In the genomic region with DNA sequence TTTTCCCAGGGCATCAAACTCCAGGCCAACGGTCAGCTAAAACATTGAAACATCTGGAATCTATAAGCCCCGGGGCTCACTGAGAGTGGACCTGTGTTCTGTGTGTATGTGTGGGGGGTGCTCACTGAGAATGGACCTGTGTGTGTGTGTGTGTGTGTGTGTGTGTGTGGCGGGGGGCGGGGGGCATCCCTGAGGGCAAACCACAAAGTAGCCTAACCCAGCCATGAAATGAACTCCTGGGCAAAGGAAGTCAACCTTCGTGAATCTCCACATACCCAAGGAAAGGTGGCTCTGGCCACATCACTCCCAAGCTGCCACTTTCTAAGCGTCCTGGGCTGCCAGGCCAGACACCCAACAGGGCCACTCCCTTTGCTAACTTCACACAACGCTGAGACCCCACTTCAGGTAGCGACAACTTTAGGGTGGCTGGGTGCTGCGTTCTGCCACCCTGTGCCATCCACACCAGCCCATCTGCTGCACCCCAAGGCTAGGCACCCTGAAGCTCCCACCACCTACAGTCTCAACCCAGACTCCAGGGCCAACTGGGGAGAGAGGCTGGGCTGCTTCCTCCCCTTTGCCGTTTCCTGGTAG, we compare ENCODE assay signal across 8 cellular contexts. TPM values are rescaled to one million over a fixed set of nuclear protein-coding genes. Genes with fewer than 3 reads are reported as not detected.
DNase-seq lines count a peak whose midpoint lies in the region; ATAC-seq and TF ChIP-seq lines count a peak whose summit lies in the region.

No MANE protein-coding gene starts in this region.

- WGBS in iPS DF 6.9 (ENCODE audit: insufficient coverage, insufficient read length): no CpG with 5 or more reads among the region's 10 CpGs

- H3K27ac Mint-ChIP-seq in activated CD8-positive, alpha-beta T cell treated with anti-CD3 and anti-CD28 coated beads, Interleukin-2, amount 10 ng/mL, durations not matched to agents 7 days and 5 days: peak overlapping the region; percentile 86
- peak overlapping the region; percentile 94 for H3K27ac Mint-ChIP-seq in stimulated activated effector memory CD8-positive, alpha-beta T cell treated with anti-CD3 and anti-CD28 coated beads, Interleukin-12 subunit alpha, Interleukin-12 subunit beta, amount 100 ng/mL, for 72 hours

- H3K27me3 ChIP-seq in iPS DF 6.9 (ENCODE audit: control insufficient read depth, insufficient read depth, low read length): 0 out of 2 replicates have a peak, but pooled peaks cover 1% of the 10 kb centered on the region

- H3K9me3 Mint-ChIP-seq in activated CD8-positive, alpha-beta T cell treated with anti-CD3 and anti-CD28 coated beads, Interleukin-2, amount 10 ng/mL, durations not matched to agents 7 days and 5 days (ENCODE audit: insufficient read depth): no peaks in the 10 kb centered on the region
- H3K9me3 Mint-ChIP-seq in stimulated activated effector memory CD8-positive, alpha-beta T cell treated with anti-CD3 and anti-CD28 coated beads, Interleukin-12 subunit alpha, Interleukin-12 subunit beta, amount 100 ng/mL, for 72 hours: no peaks in the 10 kb centered on the region

- no peaks in the 10 kb centered on the region for H3K27me3 Mint-ChIP-seq in activated CD8-positive, alpha-beta T cell treated with anti-CD3 and anti-CD28 coated beads, Interleukin-2, amount 10 ng/mL, durations not matched to agents 7 days and 5 days (ENCODE audit: low read depth)

- H3K9me3 ChIP-seq in iPS DF 6.9 (ENCODE audit: control insufficient read depth, insufficient read depth, low read length): no peaks in the 10 kb centered on the region

- H3K4me3 ChIP-seq in HFF-Myc (replicated peaks; ENCODE audit: low read depth, low read length) (peak overlapping the region; percentile 54), iPS DF 6.9 (ENCODE audit: low read length) (peak overlapping the region; percentile 81; the same call in 1 of the 2 replicates)

- TF ChIP-seq CTCF in HFF-Myc (IDR thresholded peaks at IDR 0.05; ENCODE audit: low read depth, low read length, missing control alignments): no peak

- CTCF ChIA-PET in activated CD8-positive, alpha-beta T cell treated with anti-CD3 and anti-CD28 coated beads, Interleukin-2, amount 10 ng/mL, durations not matched to agents 7 days and 5 days (lab: Charles Lee): interaction anchor here (1.0 to 2.9 kb wide), 5 partner anchors 33 to 280 kb away, joined by 3 to 13 read pairs (median 5); no protein-coding TSS in a partner anchor

- POLR2A ChIA-PET in activated CD8-positive, alpha-beta T cell treated with anti-CD3 and anti-CD28 coated beads, Interleukin-2, amount 10 ng/mL, durations not matched to agents 7 days and 5 days (lab: Charles Lee): interaction anchor here (0.8 to 3.0 kb wide), 4 partner anchors 9 to 51 kb away, joined by 3 to 19 read pairs (median 5); a partner anchor contains a TSS

- peaks cover 6% of the 10 kb centered on the region; the same call in 1 of the 2 replicates for H3K36me3 ChIP-seq in iPS DF 6.9 (ENCODE audit: control insufficient read depth, insufficient read depth, low read length)

- DNase-seq in HFF-Myc (ENCODE audit: extremely low read depth, low read depth) (no peak), iPS DF 6.9 (ENCODE audit: low read depth, low spot score) (no peak), activated gamma-delta T cell (lab: John Stamatoyannopoulos, UW) (no peak), NAMALWA (ENCODE audit: low spot score) (no peak), DMS53 treated with DMSO at 0.1 percent for 48 hours (lab: John Stamatoyannopoulos, UW; ENCODE audit: unreplicated experiment) (no peak)
- DNase-seq in activated CD8-positive, alpha-beta T cell treated with anti-CD3 and anti-CD28 coated beads, Interleukin-2, amount 10 ng/mL, durations not matched to agents 7 days and 5 days: no peak
- no peak for DNase-seq in stimulated activated effector memory CD8-positive, alpha-beta T cell treated with anti-CD3 and anti-CD28 coated beads, Interleukin-12 subunit alpha, Interleukin-12 subunit beta, amount 100 ng/mL, for 72 hours (ENCODE audit: low spot score in 2 of 2)

- H3K36me3 Mint-ChIP-seq in activated CD8-positive, alpha-beta T cell treated with anti-CD3 and anti-CD28 coated beads, Interleukin-2, amount 10 ng/mL, durations not matched to agents 7 days and 5 days (ENCODE audit: low read depth): peaks cover 3% of the 10 kb centered on the region
- H3K36me3 Mint-ChIP-seq in stimulated activated effector memory CD8-positive, alpha-beta T cell treated with anti-CD3 and anti-CD28 coated beads, Interleukin-12 subunit alpha, Interleukin-12 subunit beta, amount 100 ng/mL, for 72 hours: peaks cover 35% of the 10 kb centered on the region

- no peak overlapping the region for H3K27ac ChIP-seq in iPS DF 6.9 (ENCODE audit: low read length)

- peak overlapping the region; percentile 85 for H3K4me3 Mint-ChIP-seq in activated CD8-positive, alpha-beta T cell treated with anti-CD3 and anti-CD28 coated beads, Interleukin-2, amount 10 ng/mL, durations not matched to agents 7 days and 5 days
- peak overlapping the region; percentile 86 for H3K4me3 Mint-ChIP-seq in stimulated activated effector memory CD8-positive, alpha-beta T cell treated with anti-CD3 and anti-CD28 coated beads, Interleukin-12 subunit alpha, Interleukin-12 subunit beta, amount 100 ng/mL, for 72 hours

- peak; percentile 8 for ATAC-seq in activated CD8-positive, alpha-beta T cell treated with anti-CD3 and anti-CD28 coated beads, Interleukin-2, amount 10 ng/mL, durations not matched to agents 7 days and 5 days
- no peak for ATAC-seq in stimulated activated effector memory CD8-positive, alpha-beta T cell treated with anti-CD3 and anti-CD28 coated beads, Interleukin-12 subunit alpha, Interleukin-12 subunit beta, amount 100 ng/mL, for 72 hours
- ATAC-seq in GM18868 (IDR thresholded peaks at IDR 0.05; ENCODE audit: unreplicated experiment): no peak

- H3K4me1 Mint-ChIP-seq in activated CD8-positive, alpha-beta T cell treated with anti-CD3 and anti-CD28 coated beads, Interleukin-2, amount 10 ng/mL, durations not matched to agents 7 days and 5 days (ENCODE audit: low read depth): peaks cover 26% of the 10 kb centered on the region
- H3K4me1 Mint-ChIP-seq in stimulated activated effector memory CD8-positive, alpha-beta T cell treated with anti-CD3 and anti-CD28 coated beads, Interleukin-12 subunit alpha, Interleukin-12 subunit beta, amount 100 ng/mL, for 72 hours: peaks cover 13% of the 10 kb centered on the region

- H3K4me1 ChIP-seq in iPS DF 6.9 (ENCODE audit: control insufficient read depth, insufficient read depth, low read length): peaks cover 22% of the 10 kb centered on the region

RNA-seq across cellular contexts. Expression of a gene that starts 1.6 kb away (rescaled TPM):
- total RNA-seq in activated CD8-positive, alpha-beta T cell treated with anti-CD3 and anti-CD28 coated beads, Interleukin-2, amount 10 ng/mL, durations not matched to agents 7 days and 5 days: 10 to 100 TPM; 14.0 to 16.5 TPM

RNA-seq across cellular contexts. Expression of a gene that starts 8.0 kb away (rescaled TPM):
- total RNA-seq in activated CD8-positive, alpha-beta T cell treated with anti-CD3 and anti-CD28 coated beads, Interleukin-2, amount 10 ng/mL, durations not matched to agents 7 days and 5 days: 10 to 100 TPM; 55.0 to 63.4 TPM

RNA-seq across cellular contexts. Expression of a gene that starts 11.1 kb away (rescaled TPM):
- total RNA-seq in activated CD8-positive, alpha-beta T cell treated with anti-CD3 and anti-CD28 coated beads, Interleukin-2, amount 10 ng/mL, durations not matched to agents 7 days and 5 days: 10 to 100 TPM; 35.5 to 38.1 TPM

RNA-seq across cellular contexts. Expression of a gene that starts 14.8 kb away (rescaled TPM):
- total RNA-seq in activated CD8-positive, alpha-beta T cell treated with anti-CD3 and anti-CD28 coated beads, Interleukin-2, amount 10 ng/mL, durations not matched to agents 7 days and 5 days: 10 to 100 TPM; 48.6 to 50.4 TPM

RNA-seq across cellular contexts. Expression of a gene that starts 21.1 kb away (rescaled TPM):
- not detected for total RNA-seq in activated CD8-positive, alpha-beta T cell treated with anti-CD3 and anti-CD28 coated beads, Interleukin-2, amount 10 ng/mL, durations not matched to agents 7 days and 5 days
